Comparison of ENCODE assay signal across 1 cellular context in the genomic region with DNA sequence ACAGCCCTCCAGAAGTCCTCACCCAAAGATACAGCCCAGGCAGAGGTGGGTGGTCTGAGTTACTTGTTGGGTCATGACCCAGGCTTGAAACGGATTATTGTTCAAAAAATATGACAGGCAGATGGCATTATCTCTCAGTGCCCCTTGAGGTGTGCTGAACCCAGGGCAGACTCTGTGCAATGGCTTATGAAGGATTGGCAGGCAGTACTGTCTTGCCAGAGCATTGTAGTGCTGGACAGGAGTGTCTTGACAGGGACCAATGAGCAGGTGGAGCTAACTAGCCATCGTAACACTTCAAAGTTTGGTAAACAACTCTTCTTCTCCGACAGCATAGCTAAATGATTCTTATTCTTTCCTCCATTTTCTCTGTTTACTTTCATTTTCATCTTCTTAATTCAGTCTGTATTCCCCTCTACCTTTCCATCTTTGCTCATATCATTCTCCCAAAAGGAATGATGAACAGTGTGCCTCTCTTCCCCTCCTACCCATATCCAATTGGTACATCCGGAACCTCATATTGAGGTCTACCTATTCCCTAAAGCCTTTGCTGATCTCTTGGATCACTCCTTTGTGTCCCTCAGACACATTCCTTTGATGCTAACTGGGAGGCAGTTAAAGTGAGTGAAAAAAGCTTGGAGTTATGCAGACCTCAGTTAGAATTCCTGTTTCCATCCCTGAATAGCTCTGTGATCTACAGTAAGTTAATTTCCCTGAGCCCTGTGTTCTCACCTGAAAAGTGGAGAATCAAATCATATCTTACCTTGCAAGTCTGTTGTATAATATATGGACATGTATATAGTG.
TF ChIP-seq lines count a peak whose summit lies in the region.

No MANE protein-coding gene starts in this region.

TF ChIP-seq in WTC11, 78 proteins besides CTCF, POLR2A, EP300 and RAD21 (continued from another document):
- no peak for TF ChIP-seq PRDM15 (CRISPR knock-in tag; IDR thresholded peaks at IDR 0.05)
- no peak for TF ChIP-seq ELF4 (CRISPR knock-in tag; IDR thresholded peaks at IDR 0.05; ENCODE audit: low read depth)
- no peak for TF ChIP-seq ZMAT4 (CRISPR knock-in tag; IDR thresholded peaks at IDR 0.05)
- TF ChIP-seq SMAD3 (CRISPR knock-in tag; IDR thresholded peaks at IDR 0.05; ENCODE audit: borderline replicate concordance) = no peak
- TF ChIP-seq ZNF416 (CRISPR knock-in tag; IDR thresholded peaks at IDR 0.05) = no peak
- no peak for TF ChIP-seq E2F4 (CRISPR knock-in tag; IDR thresholded peaks at IDR 0.05; ENCODE audit: borderline replicate concordance, low read depth)
- TF ChIP-seq JAZF1 (CRISPR knock-in tag; IDR thresholded peaks at IDR 0.05) = no peak
- TF ChIP-seq FOXK1 (CRISPR knock-in tag; IDR thresholded peaks at IDR 0.05) = no peak
TF ChIP-seq in WTC11: peak in this region for 0.
